ENCODE assay signal across 24 cellular contexts in genomic region chr13:21020176-21020575, GRCh38. TPM values are rescaled to one million over a fixed set of nuclear protein-coding genes. Genes with fewer than 3 reads are reported as not detected.
A peak's percentile ranks its signal among the peaks of the same experiment; 100 is the strongest.
DNase-seq lines count a peak whose midpoint lies in the region; ATAC-seq, FAIRE-seq and TF ChIP-seq lines count a peak whose summit lies in the region.
"Had no signal": no experiment of that assay in that cellular context is flagged by ENCODE, and none has a peak within 500 bp of the region (broad histone marks: within the 10 kb centered on the region; RNA-seq: fewer than 3 reads in every experiment).

No MANE protein-coding gene starts in this region.

- H3K9me3 Mint-ChIP-seq in MCF 10A (ENCODE audit: unreplicated experiment) (no peaks in the 10 kb centered on the region), mesothelial cell of epicardium (no peaks in the 10 kb centered on the region)
- H3K9me3 Mint-ChIP-seq: activated CD4-positive, alpha-beta memory T cell treated with anti-CD3 and anti-CD28 coated beads for 36 hours; activated T-helper 2 cell treated with anti-CD3 and anti-CD28 coated beads, Interferon-gamma antibody, Interleukin-2, Interleukin-4, amounts not matched to agents 10 μg/mL and 5 μg/mL and 100 μg/mL, durations not matched to agents 14 hours and 24 hours and 36 hours; CD8-positive, alpha-beta T cell had no signal

- RAD21 ChIA-PET in GM12878 (lab: Charles Lee; ENCODE audit: unreplicated experiment): no interaction called here

- peak overlapping the region in 1 of 2 donors; percentile 35 for H3K27ac ChIP-seq in breast epithelium
- H3K27ac ChIP-seq in GM12878 (ENCODE audit: control insufficient read depth, insufficient read depth): no peak overlapping the region
- H3K27ac ChIP-seq in tibial artery: peak overlapping the region; percentile 11 to 35
- H3K27ac ChIP-seq: 22Rv1 had no signal

- H3K27me3 ChIP-seq in breast epithelium: no peaks in the 10 kb centered on the region
- H3K27me3 ChIP-seq in GM12878 (replicated peaks in 1 of 2; ENCODE audit: control insufficient read depth in 2 of 2, insufficient read depth in 2 of 2, low read length in 1 of 2): no peaks in the 10 kb centered on the region
- no peaks in the 10 kb centered on the region for H3K27me3 ChIP-seq in tibial artery

- H3K36me3 Mint-ChIP-seq in MCF 10A (ENCODE audit: insufficient read depth, unreplicated experiment) (peaks cover 55% of the 10 kb centered on the region), mesothelial cell of epicardium (no peaks in the 10 kb centered on the region)
- H3K36me3 Mint-ChIP-seq: activated CD4-positive, alpha-beta memory T cell treated with anti-CD3 and anti-CD28 coated beads for 36 hours; activated naive CD8-positive, alpha-beta T cell; CD8-positive, alpha-beta T cell had no signal

- no peak for DNase-seq in MCF 10A (ENCODE audit: unreplicated experiment)
- DNase-seq in breast epithelium (ENCODE audit: low spot score in 2 of 2): no peak
- DNase-seq in GM12878 (ENCODE audit: low read depth, low spot score): no peak
- no peak for DNase-seq in mesothelial cell of epicardium (ENCODE audit: low spot score in 2 of 2, unreplicated experiment in 2 of 2)
- DNase-seq in tibial artery: peak; percentile 5 to 11
- DNase-seq in midbrain (lab: John Stamatoyannopoulos, UW): no peak
- DNase-seq in NCI-H1092 treated with DMSO at 0.1 percent for 48 hours (lab: John Stamatoyannopoulos, UW): no peak
- DNase-seq: activated CD4-positive, alpha-beta memory T cell treated with anti-CD3 and anti-CD28 coated beads for 36 hours; CD8-positive, alpha-beta T cell; effector CD4-positive, alpha-beta T cell; foreskin melanocyte; KBM-7; NCI-H1694; NCI-H2171 treated with DMSO at 0.1 percent for 48 hours; NCI-H524; SIG-M5; stimulated activated CD4-positive, alpha-beta T cell treated with anti-CD3 and anti-CD28 coated beads, Interleukin-2, amount 100 ng/mL, for 24 hours; SW 1271 had no signal

- no peaks in the 10 kb centered on the region for H4K20me1 ChIP-seq in GM12878 (ENCODE audit: control insufficient read depth, insufficient read depth)

- WGBS in GM12878 (ENCODE audit: insufficient coverage, insufficient replicate concordance, low lambda C conversion rate, missing lambda C conversion rate): 48% methylated on average over 5 of the region's 5 CpGs

- H3K4me1 Mint-ChIP-seq in MCF 10A (ENCODE audit: insufficient read depth, unreplicated experiment) (peaks cover 26% of the 10 kb centered on the region), mesothelial cell of epicardium (peaks cover 23% of the 10 kb centered on the region)

- SMC1A ChIA-PET in GM12878 (lab: Charles Lee; ENCODE audit: uncharacterized antibody, unreplicated experiment): no interaction called here

- POLR2A ChIA-PET in MCF 10A (lab: Yijun Ruan, JAX): interaction anchor here (0.6 to 5.6 kb wide), 4 partner anchors 13 to 442 kb away, joined by 3 to 35 read pairs (median 3); partner anchors contain the start of gene LATS2
- POLR2A ChIA-PET in GM12878 (lab: Charles Lee): no interaction called here

- peak overlapping the region; percentile 57 for H3K27ac Mint-ChIP-seq in MCF 10A (ENCODE audit: low read depth, unreplicated experiment)
- peak overlapping the region; percentile 74 for H3K27ac Mint-ChIP-seq in mesothelial cell of epicardium
- H3K27ac Mint-ChIP-seq: activated CD4-positive, alpha-beta memory T cell treated with anti-CD3 and anti-CD28 coated beads for 36 hours; activated naive CD8-positive, alpha-beta T cell; activated T-helper 2 cell treated with anti-CD3 and anti-CD28 coated beads, Interferon-gamma antibody, Interleukin-2, Interleukin-4, amounts not matched to agents 10 μg/mL and 5 μg/mL and 100 μg/mL, durations not matched to agents 14 hours and 24 hours and 36 hours; CD8-positive, alpha-beta T cell had no signal

- TF ChIP-seq CTCF in MCF 10A (IDR thresholded peaks at IDR 0.05; ENCODE audit: unreplicated experiment) (no peak), breast epithelium (IDR thresholded peaks at IDR 0.05) (no peak), GM12878 (IDR thresholded peaks at IDR 0.05 in 2 of 3, conservative IDR thresholded peaks at IDR 0.05 in 1 of 3; ENCODE audit: control insufficient read depth in 2 of 3, extremely low read depth in 1 of 3, insufficient read depth in 1 of 3, low read depth in 3 of 3, low read length in 3 of 3) (no peak), mesothelial cell of epicardium (IDR thresholded peaks at IDR 0.05; ENCODE audit: unreplicated experiment) (no peak), tibial artery (IDR thresholded peaks at IDR 0.05) (no peak)

- H3K4me3 Mint-ChIP-seq in MCF 10A (ENCODE audit: unreplicated experiment): no peak overlapping the region
- no peak overlapping the region for H3K4me3 Mint-ChIP-seq in mesothelial cell of epicardium
- H3K4me3 Mint-ChIP-seq: activated CD4-positive, alpha-beta memory T cell treated with anti-CD3 and anti-CD28 coated beads for 36 hours; activated naive CD8-positive, alpha-beta T cell; CD8-positive, alpha-beta T cell had no signal

- H3K9me3 ChIP-seq in breast epithelium (no peaks in the 10 kb centered on the region), GM12878 (replicated peaks; ENCODE audit: control insufficient read depth, insufficient read depth, low read length) (no peaks in the 10 kb centered on the region), tibial artery (no peaks in the 10 kb centered on the region)

- CTCF ChIA-PET in MCF 10A (lab: Yijun Ruan, JAX) (interaction anchor here (1.0 kb wide), 2 partner anchors 29 to 457 kb away, joined by 3 read pairs; no protein-coding TSS in a partner anchor), GM12878 (lab: Yijun Ruan, JAX) (interaction anchor here (0.7 kb wide), 1 partner anchor 15 kb away, joined by 4 read pairs; no protein-coding TSS in a partner anchor)

- TF ChIP-seq EP300 in GM12878 (IDR thresholded peaks at IDR 0.05; ENCODE audit: borderline replicate concordance in 1 of 2, control insufficient read depth in 1 of 2, low read depth in 2 of 2, low read length in 2 of 2): no peak

- no TSS peak for BruUV-seq in MCF 10A (replicated peaks; lab: Mats Ljungman, UMichigan)
- no TSS peak for BruUV-seq in GM12878 (replicated peaks; lab: Mats Ljungman, UMichigan)

- intact Hi-C loops in MCF 10A (cut with micrococcal nuclease) (no loop called here), breast epithelium (cut with DNase I; ENCODE audit: low total_unique reads) (no loop called here), GM12878 (cut with micrococcal nuclease; ENCODE audit: unreplicated experiment) (no loop called here), tibial artery (cut with DNase I; ENCODE audit: low total_unique reads) (no loop called here)

- TF ChIP-seq POLR2A in breast epithelium (IDR thresholded peaks at IDR 0.05) (no peak), GM12878 (IDR thresholded peaks at IDR 0.05; ENCODE audit: low read depth, low read length) (no peak)

- no peaks in the 10 kb centered on the region for H3K36me3 ChIP-seq in breast epithelium
- no peaks in the 10 kb centered on the region for H3K36me3 ChIP-seq in GM12878 (ENCODE audit: control insufficient read depth in 2 of 2, insufficient read depth in 2 of 2, low read length in 1 of 2)
- no peaks in the 10 kb centered on the region for H3K36me3 ChIP-seq in tibial artery

- FAIRE-seq in GM12878 (lab: Jason Lieb, UNC): no peak
- FAIRE-seq: islet of Langerhans had no signal

- H3K4me2 ChIP-seq in GM12878 (ENCODE audit: control insufficient read depth, insufficient read depth): no peak overlapping the region
- H3K4me2 ChIP-seq: smooth muscle cell had no signal

- ATAC-seq in GM12878: 0 out of 3 replicates have a peak, but pooled peaks have one; percentile 18
- ATAC-seq in GM19324 (IDR thresholded peaks at IDR 0.05; ENCODE audit: low FRiP score, unreplicated experiment): no peak
- ATAC-seq: CD8-positive, alpha-beta T cell had no signal

- no peak overlapping the region for H3K4me3 ChIP-seq in breast epithelium
- no peak overlapping the region for H3K4me3 ChIP-seq in GM12878
- no peak overlapping the region for H3K4me3 ChIP-seq in tibial artery
- H3K4me3 ChIP-seq: smooth muscle cell had no signal

- H3K9ac ChIP-seq in GM12878 (ENCODE audit: control insufficient read depth, insufficient read depth, low read length): no peak overlapping the region

- in situ Hi-C loops in GM12878 (cut with MboI): no loop called here

- no peaks in the 10 kb centered on the region for H3K79me2 ChIP-seq in GM12878 (ENCODE audit: control insufficient read depth, insufficient read depth, low read length)

- H3K4me1 ChIP-seq in breast epithelium (peaks cover 0 to 4% of the 10 kb centered on the region in 2 donors), GM12878 (ENCODE audit: control insufficient read depth, insufficient read depth, low read length) (peaks cover 6% of the 10 kb centered on the region), tibial artery (peaks cover 0 to 67% (median 42%) of the 10 kb centered on the region in 4 donors)

- H2AFZ ChIP-seq in GM12878 (ENCODE audit: control insufficient read depth, low read depth, low read length): no peak overlapping the region

- H3K27me3 Mint-ChIP-seq in MCF 10A (ENCODE audit: insufficient read depth, unreplicated experiment) (no peaks in the 10 kb centered on the region), mesothelial cell of epicardium (ENCODE audit: low read depth) (no peaks in the 10 kb centered on the region)
- H3K27me3 Mint-ChIP-seq: activated CD4-positive, alpha-beta memory T cell treated with anti-CD3 and anti-CD28 coated beads for 36 hours; activated naive CD8-positive, alpha-beta T cell had no signal

- no peak for TF ChIP-seq RAD21 in GM12878 (IDR thresholded peaks at IDR 0.05; ENCODE audit: insufficient read depth, low read depth, low read length)

RNA-seq across cellular contexts. Expression of gene LATS2, which starts 41.2 kb away (rescaled TPM):
- total RNA-seq in MCF 10A (2022): 28.7 and 32.3 TPM in 2 replicates
- total RNA-seq in breast epithelium: 10 to 100 TPM; 15.1 to 35.2 (median 21.6) TPM
- total RNA-seq in GM12878 (2013; cell fraction: nucleolus; rRNA removed): 6.5 and 8.9 TPM in 2 replicates
- total RNA-seq in GM12878 (2014; rRNA removed): 3.2 and 3.7 TPM in 2 replicates
- total RNA-seq in GM12878 (2014; rRNA removed; fragmentation: Illumina TruSeq; extraction: Trizol): 2.8 and 2.9 TPM in 2 replicates
- total RNA-seq in GM12878 (2021): 7.8 and 9.8 TPM in 2 replicates
- polyA plus RNA-seq in GM12878 (2011; ENCODE audit: low read depth): 1.1 TPM
- polyA plus RNA-seq in GM12878 (2011; rRNA removed): 1.0 TPM in 2 replicates
- 1.0 and 1.5 TPM in 2 replicates for polyA plus RNA-seq in GM12878 (2011; cell fraction: cytosol; rRNA removed)
- 0.88 and 2.0 TPM in 2 replicates for polyA plus RNA-seq in GM12878 (2011; cell fraction: nucleus; rRNA removed)
- 1.9 and 2.4 TPM in 2 replicates for polyA plus RNA-seq in GM12878 (2012)
- 3.3 TPM in 2 replicates for polyA plus RNA-seq in GM12878 (2014; fragmentation: Illumina TruSeq; extraction: Trizol)
- polyA plus RNA-seq in GM12878 (2014; fragmentation: Nextera tagmentation; extraction: Ambion mirVana): 1 to 10 TPM in 1 of 2 experiments, under 1 TPM in 1; 0.90 to 1.1 TPM
- polyA plus RNA-seq in GM12878 (2014; rRNA removed): 3.2 and 6.0 TPM in 2 replicates
- 1 to 10 TPM in 1 of 2 experiments, under 1 TPM in 1; 0.91 to 1.2 TPM for polyA plus RNA-seq in GM12878 (2016; fragmentation: Nextera tagmentation; extraction: Ambion mirVana)
- polyA minus RNA-seq in GM12878 (2011; rRNA and poly(A)+ RNA removed): 1.5 and 1.6 TPM in 2 replicates
- 1.1 and 1.2 TPM in 2 replicates for polyA minus RNA-seq in GM12878 (2011; cell fraction: cytosol; rRNA and poly(A)+ RNA removed)
- polyA minus RNA-seq in GM12878 (2011; cell fraction: nucleus; rRNA and poly(A)+ RNA removed): 0.85 and 0.96 TPM in 2 replicates
- total RNA-seq in mesothelial cell of epicardium: 28.8 to 31.6 TPM (median 30.2 TPM) in 3 replicates

Comparison
In these comparisons a context has a peak if more than half of its experiments do, and no peak if none do; other contexts are left out.
1. DNase-seq: peak in tibial artery (2 of 2); none in MCF 10A (single experiment), breast epithelium (0 of 2), GM12878 (single experiment), mesothelial cell of epicardium (0 of 2), midbrain (single experiment) and NCI-H1092 treated with DMSO at 0.1 percent for 48 hours (single experiment).